ENCODE assay signal across 18 cellular contexts in genomic region chr3:182730675-182731042, GRCh38.
DNase-seq lines count a peak whose midpoint lies in the region; ATAC-seq lines count a peak whose summit lies in the region.
"Had no signal": no experiment of that assay in that cellular context is flagged by ENCODE, and none has a peak within 500 bp of the region (broad histone marks: within the 10 kb centered on the region; RNA-seq: fewer than 3 reads in every experiment).

No MANE protein-coding gene starts in this region.

- H4K91ac ChIP-seq in neuronal stem cell (ENCODE audit: low read depth, low read length, poor library complexity) = no peak overlapping the region

- no peak overlapping the region for H2BK15ac ChIP-seq in neuronal stem cell (ENCODE audit: low read length)

- no peaks in the 10 kb centered on the region for H3K36me3 Mint-ChIP-seq in memory B cell
- H3K36me3 Mint-ChIP-seq: CD4-positive, CD25-positive, alpha-beta regulatory T cell had no signal

- no peaks in the 10 kb centered on the region for H3K79me1 ChIP-seq in neuronal stem cell (ENCODE audit: low read depth, low read length)

- peak overlapping the region; percentile 60 for H3K27ac Mint-ChIP-seq in memory B cell
- H3K27ac Mint-ChIP-seq: CD4-positive, CD25-positive, alpha-beta regulatory T cell; stimulated activated naive CD8-positive, alpha-beta T cell treated with anti-CD3 and anti-CD28 coated beads, Interleukin-15, Interleukin-2, amounts not matched to agents 100 ng/mL and 50 ng/mL, for 24 hours had no signal

- no peak overlapping the region for H3K18ac ChIP-seq in neuronal stem cell (ENCODE audit: low read length)

- peaks cover 8 to 9% of the 10 kb centered on the region in 2 donors for H3K4me1 ChIP-seq in neuronal stem cell (ENCODE audit: control insufficient read depth in 2 of 2, insufficient read depth in 1 of 2, low read depth in 1 of 2, low read length in 2 of 2)
- H3K4me1 ChIP-seq: gastroesophageal sphincter, SJSA1 had no signal

- peak overlapping the region; percentile 96 for H3K4me3 Mint-ChIP-seq in memory B cell
- H3K4me3 Mint-ChIP-seq: CD4-positive, CD25-positive, alpha-beta regulatory T cell; stimulated activated naive CD8-positive, alpha-beta T cell treated with anti-CD3 and anti-CD28 coated beads, Interleukin-15, Interleukin-2, amounts not matched to agents 100 ng/mL and 50 ng/mL, for 24 hours had no signal

- H3K27me3 ChIP-seq in neuronal stem cell (ENCODE audit: control insufficient read depth in 3 of 3, insufficient read depth in 3 of 3, low read depth in 1 of 3, low read length in 3 of 3) = peaks cover 0 to 16% (median 0%) of the 10 kb centered on the region in 3 experiments
- H3K27me3 ChIP-seq: SJSA1 had no signal

- H3K27me3 Mint-ChIP-seq in memory B cell = no peaks in the 10 kb centered on the region

- H3K4ac ChIP-seq in neuronal stem cell (ENCODE audit: low read length) = no peak overlapping the region

- no peaks in the 10 kb centered on the region for H3K9me3 Mint-ChIP-seq in memory B cell
- H3K9me3 Mint-ChIP-seq: stimulated activated naive CD8-positive, alpha-beta T cell treated with anti-CD3 and anti-CD28 coated beads, Interleukin-15, Interleukin-2, amounts not matched to agents 100 ng/mL and 50 ng/mL, for 24 hours had no signal

- no peak overlapping the region for H2AK5ac ChIP-seq in neuronal stem cell (ENCODE audit: low read depth, low read length)

- no peaks in the 10 kb centered on the region for H3K36me3 ChIP-seq in neuronal stem cell (replicated peaks in 1 of 2; ENCODE audit: control insufficient read depth in 2 of 2, insufficient read depth in 2 of 2, low read length in 2 of 2)
- H3K36me3 ChIP-seq: gastroesophageal sphincter, SJSA1 had no signal

- no peak overlapping the region for H3K4me2 ChIP-seq in neuronal stem cell (ENCODE audit: insufficient read depth, low read length, poor library complexity, severe bottlenecking)

- peak; percentile 19 for ATAC-seq in GM18909 (IDR thresholded peaks at IDR 0.05; ENCODE audit: poor library complexity, unreplicated experiment)
- peak; percentile 16 for ATAC-seq in GM21786 (IDR thresholded peaks at IDR 0.05; ENCODE audit: unreplicated experiment)
- peak; percentile 8 for ATAC-seq in HG03439 (IDR thresholded peaks at IDR 0.05; ENCODE audit: unreplicated experiment)
- ATAC-seq in memory B cell (ENCODE audit: low read depth) = no peak
- ATAC-seq in GM18870 (IDR thresholded peaks at IDR 0.05; ENCODE audit: unreplicated experiment) = no peak
- ATAC-seq: gastroesophageal sphincter had no signal

- no peak overlapping the region for H2BK5ac ChIP-seq in neuronal stem cell (ENCODE audit: low read length)

- no peak overlapping the region for H3K4me3 ChIP-seq in neuronal stem cell (ENCODE audit: low read length in 2 of 2)
- H3K4me3 ChIP-seq: gastroesophageal sphincter, SJSA1 had no signal

- no peak overlapping the region for H3K27ac ChIP-seq in neuronal stem cell (replicated peaks; ENCODE audit: low read length)
- H3K27ac ChIP-seq: gastroesophageal sphincter, SJSA1 had no signal

- DNase-seq in memory B cell (ENCODE audit: low spot score in 2 of 2) = no peak
- no peak for DNase-seq in NCI-H2029 (lab: John Stamatoyannopoulos, UW)
- DNase-seq in NCI-H524 treated with DMSO at 0.1 percent for 48 hours (lab: John Stamatoyannopoulos, UW) = no peak
- no peak for DNase-seq in neuronal stem cell (ENCODE audit: low spot score)
- DNase-seq: activated CD4-positive, CD25-positive, alpha-beta regulatory T cell; activated T-cell treated with anti-CD3 and anti-CD28 coated beads, Interleukin-2, amount 50 U/mL, for 48 hours; CD4-positive, CD25-positive, alpha-beta regulatory T cell; effector memory CD4-positive, alpha-beta T cell; NCI-H1092 treated with DMSO at 0.1 percent for 48 hours; NCI-H526; occipital lobe had no signal

- no peak overlapping the region for H2BK120ac ChIP-seq in neuronal stem cell (ENCODE audit: low read depth, low read length)

- no peak overlapping the region for H3K23ac ChIP-seq in neuronal stem cell (ENCODE audit: low read depth, low read length, poor library complexity)

- no peak overlapping the region for H4K8ac ChIP-seq in neuronal stem cell (ENCODE audit: low read depth, low read length)

- WGBS in neuronal stem cell (ENCODE audit: extremely low coverage in 2 of 2, insufficient read length in 2 of 2, insufficient replicate concordance in 1 of 2), 2 donors = no CpG with 5 or more reads among the region's 1 CpG

- no peak overlapping the region for H3K14ac ChIP-seq in neuronal stem cell (ENCODE audit: low read length)

- peaks cover 11% of the 10 kb centered on the region for H3K4me1 Mint-ChIP-seq in memory B cell
- H3K4me1 Mint-ChIP-seq: CD4-positive, CD25-positive, alpha-beta regulatory T cell had no signal

- H2AFZ ChIP-seq in neuronal stem cell (ENCODE audit: low read length) = no peak overlapping the region

- H2BK12ac ChIP-seq in neuronal stem cell (ENCODE audit: low read length) = no peak overlapping the region

- H3K9ac ChIP-seq in neuronal stem cell (ENCODE audit: low read depth, low read length, poor library complexity) = no peak overlapping the region

- H3K9me3 ChIP-seq in neuronal stem cell (replicated peaks in 1 of 2; ENCODE audit: control insufficient read depth in 2 of 2, insufficient read depth in 1 of 2, low read depth in 1 of 2, low read length in 2 of 2) = no peaks in the 10 kb centered on the region
- H3K9me3 ChIP-seq: gastroesophageal sphincter, SJSA1 had no signal

Comparison
In these comparisons a context has a peak if more than half of its experiments do, and no peak if none do; other contexts are left out.
1. ATAC-seq: peak in GM18909 (single experiment), GM21786 (single experiment) and HG03439 (single experiment); none in memory B cell (single experiment) and GM18870 (single experiment).